Comparison of ENCODE assay signal across 20 cellular contexts in genomic region chr12:94550964-94551363, GRCh38.
"Had no signal": no experiment of that assay in that cellular context is flagged by ENCODE, and none has a peak within 500 bp of the region (broad histone marks: within the 10 kb centered on the region; RNA-seq: fewer than 3 reads in every experiment).

No MANE protein-coding gene starts in this region.

- H3K27me3 ChIP-seq: adrenal gland, esophagus muscularis mucosa, pancreas, stomach, testis, upper lobe of left lung had no signal

- H3K4me1 ChIP-seq: pancreas, stomach, testis, upper lobe of left lung had no signal

- H3K9me3 ChIP-seq: adrenal gland, esophagus muscularis mucosa, pancreas, stomach, testis had no signal

- H3K27ac ChIP-seq: adrenal gland, coronary artery, esophagus muscularis mucosa, pancreas, stomach, testis, upper lobe of left lung had no signal

- DNase-seq: activated B cell treated with CpG ODN at 0.5 μM for 24 hours; activated CD4-positive, alpha-beta T cell treated with anti-CD3 and anti-CD28 coated beads for 48 hours; activated CD8-positive, alpha-beta T cell treated with anti-CD3 and anti-CD28 coated beads for 36 hours; activated effector memory CD4-positive, alpha-beta T cell treated with anti-CD3 and anti-CD28 coated beads, Interleukin-2, amount 50 U/mL, for 16 hours; activated T-cell treated with anti-CD3 and anti-CD28 coated beads, Interleukin-2, amount 50 U/mL, for 48 hours; central memory CD4-positive, alpha-beta T cell; effector CD4-positive, alpha-beta T cell; foreskin melanocyte; midbrain; naive B cell; pancreas; stimulated activated CD4-positive, alpha-beta T cell treated with anti-CD3 and anti-CD28 coated beads, Interleukin-1b, Interleukin-23, amount 100 ng/mL, for 48 hours; stomach; T-helper 2 cell; testis; upper lobe of left lung had no signal

- ATAC-seq: activated CD8-positive, alpha-beta T cell treated with anti-CD3 and anti-CD28 coated beads for 36 hours; pancreas had no signal

- H3K4me3 ChIP-seq: adrenal gland, coronary artery, esophagus muscularis mucosa, lung, pancreas, stomach, testis, upper lobe of left lung had no signal

- H3K36me3 ChIP-seq: adrenal gland, esophagus muscularis mucosa, pancreas, stomach, upper lobe of left lung had no signal
